ENCODE assay signal across 28 cellular contexts in genomic region chrX:44643723-44644122, GRCh38.
"Had no signal": no experiment of that assay in that cellular context is flagged by ENCODE, and none has a peak within 500 bp of the region (broad histone marks: within the 10 kb centered on the region; RNA-seq: fewer than 3 reads in every experiment).

No MANE protein-coding gene starts in this region.

- H3K4me3 ChIP-seq: colonic mucosa, coronary artery, dorsolateral prefrontal cortex, esophagus muscularis mucosa, esophagus squamous epithelium, gastrocnemius medialis, gastroesophageal sphincter, heart left ventricle, heart right ventricle, hepatocyte had no signal

- H3K27ac ChIP-seq: colonic mucosa, coronary artery, dorsolateral prefrontal cortex, epithelial cell of prostate, esophagus muscularis mucosa, esophagus squamous epithelium, foreskin keratinocyte, gastrocnemius medialis, gastroesophageal sphincter, heart left ventricle, heart right ventricle, hepatocyte had no signal

- H3K4me1 ChIP-seq: colonic mucosa, esophagus muscularis mucosa, esophagus squamous epithelium, foreskin keratinocyte, gastrocnemius medialis, gastroesophageal sphincter, heart left ventricle, heart right ventricle had no signal

- H3K27ac Mint-ChIP-seq: dendritic cell treated with granulocyte-macrophage colony-stimulating factor and Interleukin-4, amounts not matched to agents 40 ng/mL and 50 ng/mL, for 4 days; effector memory CD8-positive, alpha-beta T cell; endodermal cell had no signal

- H3K4me1 Mint-ChIP-seq: endodermal cell had no signal

- H3K9me3 Mint-ChIP-seq: dendritic cell treated with granulocyte-macrophage colony-stimulating factor and Interleukin-4, amounts not matched to agents 40 ng/mL and 50 ng/mL, for 4 days; effector memory CD8-positive, alpha-beta T cell had no signal

- H3K4me2 ChIP-seq: hepatocyte had no signal

- H3K79me2 ChIP-seq: hepatocyte had no signal

- H3K27me3 ChIP-seq: colonic mucosa, esophagus muscularis mucosa, esophagus squamous epithelium, foreskin keratinocyte, gastrocnemius medialis, gastroesophageal sphincter, hepatocyte had no signal

- H3K36me3 ChIP-seq: colonic mucosa, esophagus muscularis mucosa, esophagus squamous epithelium, gastrocnemius medialis, gastroesophageal sphincter, heart left ventricle, heart right ventricle had no signal

- FAIRE-seq: endometrium, frontal cortex had no signal

- H3K27me3 Mint-ChIP-seq: dendritic cell treated with granulocyte-macrophage colony-stimulating factor and Interleukin-4, amounts not matched to agents 40 ng/mL and 50 ng/mL, for 4 days had no signal

- H3K9me3 ChIP-seq: colonic mucosa, esophagus muscularis mucosa, esophagus squamous epithelium, gastrocnemius medialis, gastroesophageal sphincter, heart left ventricle, heart right ventricle had no signal

- H3K4me3 Mint-ChIP-seq: dendritic cell treated with granulocyte-macrophage colony-stimulating factor and Interleukin-4, amounts not matched to agents 40 ng/mL and 50 ng/mL, for 4 days; effector memory CD8-positive, alpha-beta T cell; endodermal cell had no signal

- DNase-seq: colonic mucosa; cortex of kidney; dermis blood vessel endothelial cell; dorsolateral prefrontal cortex; effector CD4-positive, alpha-beta T cell; effector CD8-positive, alpha-beta T cell; effector memory CD4-positive, alpha-beta T cell; effector memory CD8-positive, alpha-beta T cell; endodermal cell; erythroblast; esophagus squamous epithelium; foreskin fibroblast; foreskin keratinocyte; foreskin melanocyte; gastrocnemius medialis; glutamatergic neuron; head of caudate nucleus; heart left ventricle; heart right ventricle had no signal

- ATAC-seq: effector memory CD8-positive, alpha-beta T cell; esophagus mucosa; foreskin keratinocyte; gastrocnemius medialis; gastroesophageal sphincter; heart left ventricle; heart right ventricle had no signal

- H2AFZ ChIP-seq: hepatocyte had no signal
